27 cellular contexts compared by ENCODE assay signal in the genomic region with DNA sequence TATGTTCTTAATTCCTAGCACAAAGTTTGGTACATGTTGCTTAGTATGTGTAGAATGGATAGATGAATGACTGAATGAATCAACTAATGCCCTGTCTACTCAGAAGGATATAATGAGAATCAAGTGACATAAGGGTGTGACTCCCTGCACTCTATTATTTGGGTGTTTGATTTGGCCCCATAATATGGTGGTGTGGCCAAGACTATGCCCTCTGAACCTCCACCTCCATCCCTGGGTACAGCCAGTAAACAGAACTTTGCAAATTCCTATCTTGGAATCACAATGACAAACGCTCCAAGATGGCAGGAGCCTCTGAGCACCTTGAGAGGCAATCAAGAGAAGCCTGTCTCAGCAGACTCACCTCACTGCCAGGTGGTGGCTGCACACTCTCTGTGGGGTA.
"Had no signal": no experiment of that assay in that cellular context is flagged by ENCODE, and none has a peak within 500 bp of the region (broad histone marks: within the 10 kb centered on the region; RNA-seq: fewer than 3 reads in every experiment).

No MANE protein-coding gene starts in this region.

- DNase-seq: hippocampal formation; kidney glomerular epithelial cell; left cardiac atrium; left lung; midbrain; mucosa of descending colon; naive thymus-derived CD4-positive, alpha-beta T cell; ovary; stimulated activated CD4-positive, alpha-beta T cell treated with anti-CD3 and anti-CD28 coated beads, Interleukin-12 subunit alpha, Interleukin-12 subunit beta, amount 100 ng/mL, for 4 hours; stimulated activated CD4-positive, alpha-beta T cell treated with anti-CD3 and anti-CD28 coated beads, Interleukin-15, amount 100 ng/mL, for 24 hours; stimulated activated CD4-positive, alpha-beta T cell treated with anti-CD3 and anti-CD28 coated beads, Interleukin-2, amount 100 ng/mL, for 24 hours; stimulated activated CD4-positive, alpha-beta T cell treated with anti-CD3 and anti-CD28 coated beads, Interleukin-4, amount 100 ng/mL, for 1 hour; stimulated activated naive B cell treated with anti-CD40 and anti-IgM and Interleukin-4, amounts not matched to agents 10 μg/mL and 1 μg/mL and 100 μg/mL, for 72 hours; stimulated activated naive CD8-positive, alpha-beta T cell treated with anti-CD3 and anti-CD28 coated beads, Interleukin-15, Interleukin-2, amounts not matched to agents 100 U/mL and 50 U/mL, for 24 hours; stomach; tibial artery; trophoblast cell; uterus had no signal

- H3K27ac ChIP-seq: ovary, suprapubic skin had no signal

- H3K36me3 ChIP-seq: left lung, ovary, right atrium auricular region, stomach, suprapubic skin, thoracic aorta, tibial artery, uterus had no signal

- H3K4me3 Mint-ChIP-seq: naive thymus-derived CD4-positive, alpha-beta T cell; natural killer cell treated with Interleukin-12 subunit alpha and Interleukin-12 subunit beta and Interleukin-15 and Interleukin-18, amount 100 ng/mL, for 72 hours; stimulated activated naive B cell treated with anti-CD40 and anti-IgM and Interleukin-4, amounts not matched to agents 10 μg/mL and 1 μg/mL and 100 μg/mL, for 72 hours had no signal

- H3K36me3 Mint-ChIP-seq: stimulated activated naive B cell treated with anti-CD40 and anti-IgM and Interleukin-4, amounts not matched to agents 10 μg/mL and 1 μg/mL and 100 μg/mL, for 72 hours had no signal

- ATAC-seq: left cardiac atrium; left lung; mucosa of descending colon; naive thymus-derived CD4-positive, alpha-beta T cell; natural killer cell treated with Interleukin-12 subunit alpha and Interleukin-12 subunit beta and Interleukin-15 and Interleukin-18, amount 100 ng/mL, for 72 hours; sciatic nerve; stimulated activated naive B cell treated with anti-CD40 and anti-IgM and Interleukin-4, amounts not matched to agents 10 μg/mL and 1 μg/mL and 100 μg/mL, for 72 hours; stimulated activated naive CD8-positive, alpha-beta T cell treated with anti-CD3 and anti-CD28 coated beads, Interleukin-15, Interleukin-2, amounts not matched to agents 100 U/mL and 50 U/mL, for 24 hours had no signal

- H3K27ac Mint-ChIP-seq: progenitor cell of endocrine pancreas; stimulated activated naive B cell treated with anti-CD40 and anti-IgM and Interleukin-4, amounts not matched to agents 10 μg/mL and 1 μg/mL and 100 μg/mL, for 72 hours had no signal

- H3K4me3 ChIP-seq: left lung, lung, mucosa of descending colon, ovary, right atrium auricular region, skin epidermis, stomach, suprapubic skin, thoracic aorta, tibial artery, uterus had no signal

- FAIRE-seq: keratinocyte had no signal

- H3K27me3 ChIP-seq: left lung, ovary, right atrium auricular region, stomach, suprapubic skin, tibial artery, uterus had no signal

- H3K9me3 ChIP-seq: left lung, mucosa of descending colon, ovary, right atrium auricular region, stomach, suprapubic skin, thoracic aorta, tibial artery, uterus had no signal
